ENCODE assay signal across 16 cellular contexts in genomic region chr22:50490531-50491308, GRCh38. TPM values are rescaled to one million over a fixed set of nuclear protein-coding genes. Genes with fewer than 3 reads are reported as not detected.
A peak's percentile ranks its signal among the peaks of the same experiment; 100 is the strongest.
DNase-seq lines count a peak whose midpoint lies in the region; ATAC-seq, FAIRE-seq and TF ChIP-seq lines count a peak whose summit lies in the region.
"Had no signal": no experiment of that assay in that cellular context is flagged by ENCODE, and none has a peak within 500 bp of the region (broad histone marks: within the 10 kb centered on the region; RNA-seq: fewer than 3 reads in every experiment).

No MANE protein-coding gene starts in this region.

- TF ChIP-seq CTCF in CD14-positive monocyte (IDR thresholded peaks at IDR 0.05) (no peak), lower lobe of right lung (IDR thresholded peaks at IDR 0.05) (no peak), pancreas (IDR thresholded peaks at IDR 0.05) (no peak)
- TF ChIP-seq CTCF in activated CD8-positive, alpha-beta T cell treated with anti-CD3 and anti-CD28 coated beads for 36 hours (IDR thresholded peaks at IDR 0.05) = no peak

- H3K27me3 ChIP-seq in lower lobe of right lung (ENCODE audit: low read depth) = peaks cover 12% of the 10 kb centered on the region
- H3K27me3 ChIP-seq in pancreas = no peaks in the 10 kb centered on the region

- peak overlapping the region; percentile 63 to 86 for H3K4me3 Mint-ChIP-seq in CD14-positive monocyte
- H3K4me3 Mint-ChIP-seq in activated CD8-positive, alpha-beta T cell treated with anti-CD3 and anti-CD28 coated beads for 36 hours = peak overlapping the region; percentile 26
- H3K4me3 Mint-ChIP-seq: neural crest cell had no signal

- CTCF ChIA-PET in activated CD8-positive, alpha-beta T cell treated with anti-CD3 and anti-CD28 coated beads for 36 hours (lab: Charles Lee) = interaction anchor here (0.6 to 0.7 kb wide), 2 partner anchors 219 to 282 kb away, joined by 3 to 4 read pairs; no protein-coding TSS in a partner anchor

- H3K9me3 ChIP-seq in lower lobe of right lung = no peaks in the 10 kb centered on the region
- no peaks in the 10 kb centered on the region for H3K9me3 ChIP-seq in pancreas
- H3K9me3 ChIP-seq: tibial nerve had no signal

- DNase-seq in CD14-positive monocyte (ENCODE audit: low spot score) = no peak
- peak; percentile 66 for DNase-seq in GDM1 (lab: John Stamatoyannopoulos, UW)
- no peak for DNase-seq in activated CD8-positive, alpha-beta T cell treated with anti-CD3 and anti-CD28 coated beads for 36 hours
- DNase-seq in lower lobe of right lung = peak; percentile 67
- no peak for DNase-seq in NCI-H345 (lab: John Stamatoyannopoulos, UW)
- DNase-seq in pancreas = no peak
- DNase-seq: effector memory CD4-positive, alpha-beta T cell; NCI-H187 had no signal

- H3K36me3 ChIP-seq in lower lobe of right lung (no peaks in the 10 kb centered on the region), pancreas (no peaks in the 10 kb centered on the region)
- H3K36me3 ChIP-seq: tibial nerve had no signal

- WGBS in pancreas, 2 donors = 82% methylated on average over 27 of the region's 27 CpGs

- H3K27ac Mint-ChIP-seq in CD14-positive monocyte = no peak overlapping the region
- no peak overlapping the region for H3K27ac Mint-ChIP-seq in activated CD8-positive, alpha-beta T cell treated with anti-CD3 and anti-CD28 coated beads for 36 hours

- no peaks in the 10 kb centered on the region for H3K9me3 Mint-ChIP-seq in CD14-positive monocyte
- H3K9me3 Mint-ChIP-seq in activated CD8-positive, alpha-beta T cell treated with anti-CD3 and anti-CD28 coated beads for 36 hours = no peaks in the 10 kb centered on the region
- H3K9me3 Mint-ChIP-seq: neural crest cell had no signal

- no peak overlapping the region for H3K27ac ChIP-seq in lower lobe of right lung
- H3K27ac ChIP-seq in pancreas = no peak overlapping the region
- H3K27ac ChIP-seq: tibial nerve had no signal

- POLR2A ChIA-PET in activated CD8-positive, alpha-beta T cell treated with anti-CD3 and anti-CD28 coated beads for 36 hours (lab: Charles Lee) = interaction anchor here (1.0 to 1.1 kb wide), 2 partner anchors 8 to 28 kb away, joined by 3 to 4 read pairs; no protein-coding TSS in a partner anchor

- no peaks in the 10 kb centered on the region for H3K4me1 ChIP-seq in lower lobe of right lung
- H3K4me1 ChIP-seq in pancreas = peaks cover 0 to 4% (median 0%) of the 10 kb centered on the region in 3 donors
- H3K4me1 ChIP-seq: tibial nerve had no signal

- ATAC-seq in activated CD8-positive, alpha-beta T cell treated with anti-CD3 and anti-CD28 coated beads for 36 hours = peak; percentile 48
- ATAC-seq in lower lobe of right lung (peak; percentile 34 to 49), HG02759 (IDR thresholded peaks at IDR 0.05; ENCODE audit: unreplicated experiment) (no peak), pancreas (no peak)
- ATAC-seq: SK-N-SH treated with all-trans-retinoic acid at 6 μM for 48 hours had no signal

- no peak overlapping the region for H3K4me3 ChIP-seq in lower lobe of right lung
- no peak overlapping the region for H3K4me3 ChIP-seq in pancreas
- H3K4me3 ChIP-seq: tibial nerve had no signal

- no peak for FAIRE-seq in pancreas (lab: Jason Lieb, UNC)
- FAIRE-seq: astrocyte, D721Med, HTR-8/SVneo had no signal

- H3K27me3 Mint-ChIP-seq in CD14-positive monocyte (ENCODE audit: low read depth in 3 of 3) = peaks cover 5 to 10% (median 9%) of the 10 kb centered on the region in 3 donors
- H3K27me3 Mint-ChIP-seq in activated CD8-positive, alpha-beta T cell treated with anti-CD3 and anti-CD28 coated beads for 36 hours = no peaks in the 10 kb centered on the region

- H3K36me3 Mint-ChIP-seq in CD14-positive monocyte = no peaks in the 10 kb centered on the region
- H3K36me3 Mint-ChIP-seq in activated CD8-positive, alpha-beta T cell treated with anti-CD3 and anti-CD28 coated beads for 36 hours (ENCODE audit: low read depth) = no peaks in the 10 kb centered on the region

- peaks cover 8% of the 10 kb centered on the region for H3K4me1 Mint-ChIP-seq in CD14-positive monocyte
- H3K4me1 Mint-ChIP-seq in activated CD8-positive, alpha-beta T cell treated with anti-CD3 and anti-CD28 coated beads for 36 hours (ENCODE audit: low read depth) = peaks cover 7% of the 10 kb centered on the region
- H3K4me1 Mint-ChIP-seq: neural crest cell had no signal

- intact Hi-C loops in CD14-positive monocyte (cut with micrococcal nuclease) = loop anchor here in 1 of 2 donors (10.0 kb wide), 1 partner anchor 136 kb away; no protein-coding TSS in a partner anchor
- intact Hi-C loops in activated CD8-positive, alpha-beta T cell treated with anti-CD3 and anti-CD28 coated beads for 36 hours (cut with micrococcal nuclease) = no loop called here
- intact Hi-C loops in lower lobe of right lung (cut with DNase I) = no loop called here
- intact Hi-C loops in pancreas (cut with DNase I) = no loop called here

RNA-seq across cellular contexts. Expression of gene MIOX, which starts 4.1 kb away (rescaled TPM):
- polyA plus RNA-seq in CD14-positive monocyte (not detected), pancreas (1 to 10 TPM; 1.5 to 2.9 TPM)
- under 1 TPM in 1 of 2 experiments, not detected in 1; 0.29 TPM for total RNA-seq in activated CD8-positive, alpha-beta T cell treated with anti-CD3 and anti-CD28 coated beads for 36 hours
- total RNA-seq in lower lobe of right lung (not detected), pancreas (under 1 TPM in 3 of 6 donors, not detected in 3; 0.40 to 0.54 (median 0.50) TPM)
- total RNA-seq: H4, tibial nerve had no signal

RNA-seq across cellular contexts. Expression of gene ADM2, which starts 9.4 kb away (rescaled TPM):
- polyA plus RNA-seq in CD14-positive monocyte (not detected), pancreas (1 to 10 TPM; 2.1 to 4.8 TPM)
- total RNA-seq in activated CD8-positive, alpha-beta T cell treated with anti-CD3 and anti-CD28 coated beads for 36 hours = 1 to 10 TPM; 5.5 to 6.8 TPM
- total RNA-seq in lower lobe of right lung (1.5 TPM), pancreas (10 to 100 TPM in 1 of 6 donors, 1 to 10 TPM in 5; 4.1 to 44.3 (median 6.4) TPM)
- total RNA-seq: tibial nerve had no signal

RNA-seq across cellular contexts. Expression of gene SBF1, which starts 15.9 kb away (rescaled TPM):
- polyA plus RNA-seq in CD14-positive monocyte (1 to 10 TPM; 4.0 to 6.2 TPM), pancreas (10 to 100 TPM; 51.8 to 76.5 TPM)
- 100 to 1,000 TPM; 120 TPM for total RNA-seq in activated CD8-positive, alpha-beta T cell treated with anti-CD3 and anti-CD28 coated beads for 36 hours
- total RNA-seq in lower lobe of right lung (59.0 TPM), pancreas (10 to 100 TPM; 36.8 to 76.2 (median 56.1) TPM)

RNA-seq across cellular contexts. Expression of gene LMF2, which starts 16.8 kb away (rescaled TPM):
- 10 to 100 TPM; 15.0 to 16.6 TPM for polyA plus RNA-seq in CD14-positive monocyte
- 10 to 100 TPM; 48.0 to 48.8 TPM for total RNA-seq in activated CD8-positive, alpha-beta T cell treated with anti-CD3 and anti-CD28 coated beads for 36 hours
- total RNA-seq in lower lobe of right lung = 58.8 TPM
- 100 to 1,000 TPM in 4 of 6 donors, 10 to 100 TPM in 2; 50.3 to 162 (median 122) TPM for total RNA-seq in pancreas
- 100 to 1,000 TPM; 142 to 175 TPM for polyA plus RNA-seq in pancreas

RNA-seq across cellular contexts. Expression of gene NCAPH2, which starts 17.3 kb away (rescaled TPM):
- polyA plus RNA-seq in CD14-positive monocyte = 10 to 100 TPM; 12.5 to 18.1 TPM
- total RNA-seq in activated CD8-positive, alpha-beta T cell treated with anti-CD3 and anti-CD28 coated beads for 36 hours = 100 to 1,000 TPM; 121 to 126 TPM
- total RNA-seq in lower lobe of right lung = 46.1 TPM
- total RNA-seq in pancreas = 10 to 100 TPM; 15.9 to 27.1 (median 23.0) TPM
- polyA plus RNA-seq in pancreas = 10 to 100 TPM; 56.8 to 70.1 TPM

Comparison
In these comparisons a context has a peak if more than half of its experiments do, and no peak if none do; other contexts are left out.
1. DNase-seq: peak in GDM1 (single experiment) and lower lobe of right lung (single experiment); none in CD14-positive monocyte (single experiment), activated CD8-positive, alpha-beta T cell treated with anti-CD3 and anti-CD28 coated beads for 36 hours (single experiment), NCI-H345 (single experiment) and pancreas (0 of 6).
2. ATAC-seq: peak in activated CD8-positive, alpha-beta T cell treated with anti-CD3 and anti-CD28 coated beads for 36 hours (single experiment) and lower lobe of right lung (2 of 2); none in HG02759 (single experiment) and pancreas (0 of 4).